Comparison of ENCODE assay signal across 9 cellular contexts in genomic region chr17:71438631-71439146, GRCh38.
A peak's percentile ranks its signal among the peaks of the same experiment; 100 is the strongest.
DNase-seq lines count a peak whose midpoint lies in the region; ATAC-seq and TF ChIP-seq lines count a peak whose summit lies in the region.
"Had no signal": no experiment of that assay in that cellular context is flagged by ENCODE, and none has a peak within 500 bp of the region (broad histone marks: within the 10 kb centered on the region; RNA-seq: fewer than 3 reads in every experiment).

No MANE protein-coding gene starts in this region.

- in situ Hi-C loops in Panc1 (cut with HindIII; ENCODE audit: low pct_unique_long_range_greater_than_20kb, low sequenced_read_pairs) = no loop called here

- H3K9me3 Mint-ChIP-seq in glutamatergic neuron (ENCODE audit: unreplicated experiment) = peaks cover 3% of the 10 kb centered on the region
- H3K9me3 Mint-ChIP-seq in T-helper 2 cell treated with Interferon-gamma antibody and Interleukin-4, amounts not matched to agents 5 μg/mL and 100 μg/mL, for 36 hours = peaks cover 34% of the 10 kb centered on the region

- intact Hi-C loops in Panc1 (cut with micrococcal nuclease; ENCODE audit: unreplicated experiment) (no loop called here), uterus (cut with DNase I; ENCODE audit: low total_unique reads) (no loop called here)

- H3K27ac ChIP-seq in Panc1 (ENCODE audit: low read length) (no peak overlapping the region), uterus (no peak overlapping the region)

- no peak overlapping the region for H3K4me3 ChIP-seq in Panc1 (ENCODE audit: low read depth in 2 of 2, low read length in 2 of 2)
- no peak overlapping the region for H3K4me3 ChIP-seq in uterus
- H3K4me3 ChIP-seq: body of pancreas had no signal

- H3K4me1 Mint-ChIP-seq in glutamatergic neuron (ENCODE audit: low read depth, unreplicated experiment) = peaks cover 12% of the 10 kb centered on the region
- H3K4me1 Mint-ChIP-seq in T-helper 2 cell treated with Interferon-gamma antibody and Interleukin-4, amounts not matched to agents 5 μg/mL and 100 μg/mL, for 36 hours (ENCODE audit: low read depth) = no peaks in the 10 kb centered on the region

- DNase-seq in AG08396 (ENCODE audit: low spot score) (peak; percentile 68), HuH-7 (ENCODE audit: low spot score) (peak; percentile 1), Panc1 (ENCODE audit: low read depth, low spot score) (peak; percentile 95), glutamatergic neuron (peak; percentile 17), uterus (no peak)
- DNase-seq in T-helper 2 cell treated with Interferon-gamma antibody and Interleukin-4, amounts not matched to agents 5 μg/mL and 100 μg/mL, for 36 hours (ENCODE audit: low spot score) = no peak

- BruUV-seq in Panc1 (replicated peaks; lab: Mats Ljungman, UMichigan) = no TSS peak

- no peak overlapping the region for H3K4me3 Mint-ChIP-seq in glutamatergic neuron (ENCODE audit: unreplicated experiment)
- no peak overlapping the region for H3K4me3 Mint-ChIP-seq in T-helper 2 cell treated with Interferon-gamma antibody and Interleukin-4, amounts not matched to agents 5 μg/mL and 100 μg/mL, for 36 hours

- POLR2A ChIA-PET in Panc1 (lab: Charles Lee) = no interaction called here

- peak; percentile 23; the same call in 1 of the 2 replicates for TF ChIP-seq CTCF in Panc1 (IDR thresholded peaks at IDR 0.05)
- no peak for TF ChIP-seq CTCF in glutamatergic neuron (IDR thresholded peaks at IDR 0.05; ENCODE audit: partially characterized antibody, unreplicated experiment)
- no peak for TF ChIP-seq CTCF in uterus (IDR thresholded peaks at IDR 0.05)

- H3K4me1 ChIP-seq in Panc1 (ENCODE audit: control insufficient read depth, insufficient read depth, low read length) (peaks cover 7% of the 10 kb centered on the region), uterus (no peaks in the 10 kb centered on the region)

- CTCF ChIA-PET in Panc1 (lab: Charles Lee) = interaction anchor here (0.6 kb wide), 1 partner anchor 43 kb away, joined by 3 read pairs; no protein-coding TSS in a partner anchor

- H3K36me3 Mint-ChIP-seq in glutamatergic neuron (ENCODE audit: unreplicated experiment) = no peaks in the 10 kb centered on the region
- no peaks in the 10 kb centered on the region for H3K36me3 Mint-ChIP-seq in T-helper 2 cell treated with Interferon-gamma antibody and Interleukin-4, amounts not matched to agents 5 μg/mL and 100 μg/mL, for 36 hours (ENCODE audit: low read depth)

- H3K27me3 ChIP-seq in Panc1 (ENCODE audit: control insufficient read depth, insufficient read depth, low read length) = no peaks in the 10 kb centered on the region
- H3K27me3 ChIP-seq in uterus = no peaks in the 10 kb centered on the region
- H3K27me3 ChIP-seq: body of pancreas had no signal

- peak overlapping the region; percentile 65 for H3K27ac Mint-ChIP-seq in glutamatergic neuron (ENCODE audit: unreplicated experiment)
- no peak overlapping the region for H3K27ac Mint-ChIP-seq in T-helper 2 cell treated with Interferon-gamma antibody and Interleukin-4, amounts not matched to agents 5 μg/mL and 100 μg/mL, for 36 hours

- no peaks in the 10 kb centered on the region for H3K36me3 ChIP-seq in Panc1 (ENCODE audit: control insufficient read depth, insufficient read depth, low read length)
- no peaks in the 10 kb centered on the region for H3K36me3 ChIP-seq in uterus

- peaks cover 2% of the 10 kb centered on the region for H3K27me3 Mint-ChIP-seq in glutamatergic neuron (ENCODE audit: unreplicated experiment)
- no peaks in the 10 kb centered on the region for H3K27me3 Mint-ChIP-seq in T-helper 2 cell treated with Interferon-gamma antibody and Interleukin-4, amounts not matched to agents 5 μg/mL and 100 μg/mL, for 36 hours (ENCODE audit: low read depth)

- TF ChIP-seq POLR2A in uterus (IDR thresholded peaks at IDR 0.05) = no peak

- H3K9me3 ChIP-seq in Panc1 (ENCODE audit: control insufficient read depth, insufficient read depth, low read depth, low read length) = peaks cover 2% of the 10 kb centered on the region; the same call in 1 of the 2 replicates
- H3K9me3 ChIP-seq in uterus = no peaks in the 10 kb centered on the region
- H3K9me3 ChIP-seq: body of pancreas had no signal

- peak; percentile 99 for ATAC-seq in Panc1
- ATAC-seq in HG03460 (IDR thresholded peaks at IDR 0.05; ENCODE audit: unreplicated experiment) = no peak
- no peak for ATAC-seq in GM19395 (IDR thresholded peaks at IDR 0.05; ENCODE audit: unreplicated experiment)
- ATAC-seq: body of pancreas had no signal

Comparison
In these comparisons a context has a peak if more than half of its experiments do, and no peak if none do; other contexts are left out.
1. DNase-seq: peak in AG08396 (single experiment), HuH-7 (single experiment), Panc1 (single experiment) and glutamatergic neuron (single experiment); none in uterus (0 of 2) and T-helper 2 cell treated with Interferon-gamma antibody and Interleukin-4, amounts not matched to agents 5 μg/mL and 100 μg/mL, for 36 hours (single experiment).